Comparison of ENCODE assay signal across 25 cellular contexts in genomic region chr7:13845601-13846000, GRCh38.
"Had no signal": no experiment of that assay in that cellular context is flagged by ENCODE, and none has a peak within 500 bp of the region (broad histone marks: within the 10 kb centered on the region; RNA-seq: fewer than 3 reads in every experiment).

No MANE protein-coding gene starts in this region.

- FAIRE-seq: islet of Langerhans, pancreas, small intestine had no signal

- H3K9me3 ChIP-seq: left ventricle myocardium inferior, mucosa of descending colon, pancreas, prostate gland, spleen, tibial nerve, uterus had no signal

- H3K4me1 Mint-ChIP-seq: memory B cell had no signal

- H3K4me3 Mint-ChIP-seq: immature natural killer cell; memory B cell; naive thymus-derived CD4-positive, alpha-beta T cell; natural killer cell treated with Interleukin-12 subunit alpha and Interleukin-12 subunit beta and Interleukin-15 and Interleukin-18, amount 100 ng/mL, for 72 hours; stimulated activated effector memory CD8-positive, alpha-beta T cell treated with anti-CD3 and anti-CD28 coated beads, Interleukin-12 subunit alpha, Interleukin-12 subunit beta, amount 100 ng/mL, for 72 hours; stimulated activated naive CD8-positive, alpha-beta T cell treated with anti-CD3 and anti-CD28 coated beads, Interleukin-15, Interleukin-2, amounts not matched to agents 100 ng/mL and 50 ng/mL, for 24 hours; type B pancreatic cell had no signal

- DNase-seq: hypothalamus; immature natural killer cell; left ventricle myocardium inferior; midbrain; mucosa of descending colon; naive thymus-derived CD4-positive, alpha-beta T cell; pancreas; posterior cingulate gyrus; retina; right cardiac atrium; spleen; stimulated activated CD4-positive, alpha-beta T cell treated with anti-CD3 and anti-CD28 coated beads, Interleukin-4, amount 100 ng/mL, for 24 hours; stimulated activated naive CD4-positive, alpha-beta T cell; uterus had no signal

- H3K27me3 ChIP-seq: pancreas, spleen, tibial nerve, uterus had no signal

- H3K27me3 Mint-ChIP-seq: memory B cell; stimulated activated naive CD8-positive, alpha-beta T cell treated with anti-CD3 and anti-CD28 coated beads, Interleukin-15, Interleukin-2, amounts not matched to agents 100 ng/mL and 50 ng/mL, for 24 hours; type B pancreatic cell had no signal

- H3K9me3 Mint-ChIP-seq: immature natural killer cell; natural killer cell treated with Interleukin-12 subunit alpha and Interleukin-12 subunit beta and Interleukin-15 and Interleukin-18, amount 100 ng/mL, for 72 hours; stimulated activated effector memory CD8-positive, alpha-beta T cell treated with anti-CD3 and anti-CD28 coated beads, Interleukin-12 subunit alpha, Interleukin-12 subunit beta, amount 100 ng/mL, for 72 hours; stimulated activated naive CD8-positive, alpha-beta T cell treated with anti-CD3 and anti-CD28 coated beads, Interleukin-15, Interleukin-2, amounts not matched to agents 100 ng/mL and 50 ng/mL, for 24 hours; type B pancreatic cell had no signal

- H3K36me3 Mint-ChIP-seq: immature natural killer cell; memory B cell; naive thymus-derived CD4-positive, alpha-beta T cell; stimulated activated effector memory CD8-positive, alpha-beta T cell treated with anti-CD3 and anti-CD28 coated beads, Interleukin-12 subunit alpha, Interleukin-12 subunit beta, amount 100 ng/mL, for 72 hours; type B pancreatic cell had no signal

- H3K4me1 ChIP-seq: left ventricle myocardium inferior, pancreas, prostate gland, uterus had no signal

- ATAC-seq: naive thymus-derived CD4-positive, alpha-beta T cell; natural killer cell treated with Interleukin-12 subunit alpha and Interleukin-12 subunit beta and Interleukin-15 and Interleukin-18, amount 100 ng/mL, for 72 hours; pancreas; right cardiac atrium; sciatic nerve; stimulated activated effector memory CD8-positive, alpha-beta T cell treated with anti-CD3 and anti-CD28 coated beads, Interleukin-12 subunit alpha, Interleukin-12 subunit beta, amount 100 ng/mL, for 72 hours had no signal

- H3K36me3 ChIP-seq: left ventricle myocardium inferior, pancreas, prostate gland, spleen, tibial nerve, uterus had no signal

- H3K27ac ChIP-seq: left ventricle myocardium inferior, pancreas, prostate gland, spleen, tibial nerve, uterus had no signal

- H3K4me3 ChIP-seq: left ventricle myocardium inferior, lung, mucosa of descending colon, pancreas, prostate gland, spleen, tibial nerve, uterus had no signal
